Comparison of ENCODE assay signal across 18 cellular contexts in the genomic region with DNA sequence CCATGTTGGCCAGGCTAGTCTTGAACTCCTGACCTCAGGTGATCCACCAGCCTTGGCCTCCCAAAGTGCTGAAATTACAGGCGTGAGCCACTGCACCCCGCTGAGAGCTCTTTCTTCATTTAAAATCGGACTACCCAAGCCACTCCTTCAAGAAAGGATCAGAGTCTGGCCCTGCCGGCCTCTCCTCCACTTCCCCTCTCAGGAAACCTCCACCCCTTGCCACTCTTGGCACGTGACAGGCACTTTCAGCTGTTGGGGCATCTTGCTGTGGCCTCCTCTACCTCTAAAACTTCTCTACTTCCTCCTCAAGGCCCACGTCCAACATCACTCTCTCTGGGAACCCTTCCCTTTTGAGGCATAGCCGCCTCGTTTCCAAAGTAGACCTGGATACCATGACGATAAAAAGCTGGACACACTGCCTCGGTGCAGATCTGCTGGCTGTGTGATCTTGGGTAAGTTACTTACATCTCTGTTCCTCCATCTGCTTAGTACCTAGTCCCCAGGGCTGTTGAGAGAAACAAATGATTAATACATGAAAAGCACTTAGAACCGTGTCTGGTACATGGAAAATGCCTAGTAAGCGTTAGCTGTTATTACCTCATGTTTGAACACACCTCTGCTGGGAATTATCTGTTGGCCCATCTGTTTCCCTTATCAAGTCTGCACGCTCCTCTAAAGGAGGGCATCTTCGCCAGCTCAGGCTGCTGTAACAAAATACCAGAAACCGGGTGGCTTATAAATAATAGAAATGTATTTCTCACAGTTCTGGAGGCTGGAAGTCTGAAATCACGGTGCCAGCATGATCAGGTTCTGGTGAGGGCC. TPM values are rescaled to one million over a fixed set of nuclear protein-coding genes. Genes with fewer than 3 reads are reported as not detected.
DNase-seq lines count a peak whose midpoint lies in the region; ATAC-seq and TF ChIP-seq lines count a peak whose summit lies in the region.
"Had no signal": no experiment of that assay in that cellular context is flagged by ENCODE, and none has a peak within 500 bp of the region (broad histone marks: within the 10 kb centered on the region; RNA-seq: fewer than 3 reads in every experiment).

No MANE protein-coding gene starts in this region.

- intact Hi-C loops in dendritic cell treated with granulocyte-macrophage colony-stimulating factor and Interleukin-4, amounts not matched to agents 40 ng/mL and 50 ng/mL, for 4 days (cut with micrococcal nuclease), result loop anchor here (10.0 kb wide), 1 partner anchor 356 kb away; no protein-coding TSS in a partner anchor
- intact Hi-C loops in upper lobe of right lung (cut with DNase I), result no loop called here
- intact Hi-C loops in tibial artery (cut with DNase I; ENCODE audit: low total_unique reads), result no loop called here

- H3K27me3 ChIP-seq in upper lobe of right lung (no peaks in the 10 kb centered on the region), tibial artery (no peaks in the 10 kb centered on the region)

- TF ChIP-seq CTCF in upper lobe of right lung (IDR thresholded peaks at IDR 0.05) (no peak), tibial artery (IDR thresholded peaks at IDR 0.05) (no peak)

- H3K4me3 ChIP-seq in upper lobe of right lung, result no peak overlapping the region
- no peak overlapping the region for H3K4me3 ChIP-seq in tibial artery
- H3K4me3 ChIP-seq: left ventricle myocardium inferior had no signal

- H3K9me3 Mint-ChIP-seq in activated T-cell treated with anti-CD3 and anti-CD28 coated beads, Interleukin-2, amount 50 U/mL, for 72 hours, result no peaks in the 10 kb centered on the region
- H3K9me3 Mint-ChIP-seq in dendritic cell treated with granulocyte-macrophage colony-stimulating factor and Interleukin-4, amounts not matched to agents 40 ng/mL and 50 ng/mL, for 4 days, result no peaks in the 10 kb centered on the region
- H3K9me3 Mint-ChIP-seq: activated naive CD4-positive, alpha-beta T cell treated with anti-CD3 and anti-CD28 coated beads, Interleukin-2, amount 50 U/mL, for 24 hours; T-helper 1 cell treated with Interleukin-12 subunit alpha and Interleukin-12 subunit beta and Interleukin-4 antibody, amounts not matched to agents 30 μg/mL and 1 μg/mL, for 36 hours had no signal

- no peak for ATAC-seq in activated T-cell treated with anti-CD3 and anti-CD28 coated beads, Interleukin-2, amount 50 U/mL, for 72 hours (replicated peaks in 1 of 2)
- peak; percentile 51 for ATAC-seq in upper lobe of right lung
- ATAC-seq: Right ventricle myocardium inferior had no signal

- H3K27me3 Mint-ChIP-seq in activated T-cell treated with anti-CD3 and anti-CD28 coated beads, Interleukin-2, amount 50 U/mL, for 72 hours (ENCODE audit: low read depth), result no peaks in the 10 kb centered on the region
- peaks cover 4% of the 10 kb centered on the region for H3K27me3 Mint-ChIP-seq in dendritic cell treated with granulocyte-macrophage colony-stimulating factor and Interleukin-4, amounts not matched to agents 40 ng/mL and 50 ng/mL, for 4 days
- H3K27me3 Mint-ChIP-seq: activated CD4-positive, alpha-beta T cell treated with anti-CD3 and anti-CD28 coated beads for 36 hours; activated naive CD4-positive, alpha-beta T cell treated with anti-CD3 and anti-CD28 coated beads, Interleukin-2, amount 50 U/mL, for 24 hours had no signal

- no peaks in the 10 kb centered on the region for H3K36me3 Mint-ChIP-seq in activated T-cell treated with anti-CD3 and anti-CD28 coated beads, Interleukin-2, amount 50 U/mL, for 72 hours (ENCODE audit: insufficient read depth in 2 of 2)
- no peaks in the 10 kb centered on the region for H3K36me3 Mint-ChIP-seq in dendritic cell treated with granulocyte-macrophage colony-stimulating factor and Interleukin-4, amounts not matched to agents 40 ng/mL and 50 ng/mL, for 4 days (ENCODE audit: low read depth)

- no peak for DNase-seq in activated T-cell treated with anti-CD3 and anti-CD28 coated beads, Interleukin-2, amount 50 U/mL, for 72 hours
- no peak for DNase-seq in activated T-cell treated with anti-CD3 and anti-CD28 coated beads, Interleukin-2, amount 50 U/mL, for 48 hours
- DNase-seq in NCI-H748 treated with DMSO at 0.1 percent for 48 hours (lab: John Stamatoyannopoulos, UW) (peak; percentile 8), upper lobe of right lung (no peak), tibial artery (no peak), NCI-H2107 treated with DMSO at 0.1 percent for 48 hours (lab: John Stamatoyannopoulos, UW; ENCODE audit: unreplicated experiment) (no peak), kidney glomerular epithelial cell (lab: John Stamatoyannopoulos, UW) (no peak)
- DNase-seq: activated T-cell treated with anti-CD3 and anti-CD28 coated beads for 4 hours, left ventricle myocardium inferior had no signal

- no peak overlapping the region for H3K4me3 Mint-ChIP-seq in activated T-cell treated with anti-CD3 and anti-CD28 coated beads, Interleukin-2, amount 50 U/mL, for 72 hours
- peak overlapping the region; percentile 45 for H3K4me3 Mint-ChIP-seq in dendritic cell treated with granulocyte-macrophage colony-stimulating factor and Interleukin-4, amounts not matched to agents 40 ng/mL and 50 ng/mL, for 4 days
- H3K4me3 Mint-ChIP-seq: activated CD4-positive, alpha-beta T cell treated with anti-CD3 and anti-CD28 coated beads for 36 hours; activated naive CD4-positive, alpha-beta T cell treated with anti-CD3 and anti-CD28 coated beads, Interleukin-2, amount 50 U/mL, for 24 hours; T-helper 1 cell treated with Interleukin-12 subunit alpha and Interleukin-12 subunit beta and Interleukin-4 antibody, amounts not matched to agents 30 μg/mL and 1 μg/mL, for 36 hours had no signal

- H3K4me1 ChIP-seq in upper lobe of right lung (peaks cover 9% of the 10 kb centered on the region), tibial artery (peaks cover 0 to 8% (median 0%) of the 10 kb centered on the region in 4 donors)

- H3K27ac ChIP-seq in upper lobe of right lung (no peak overlapping the region), tibial artery (no peak overlapping the region)
- H3K27ac ChIP-seq: left ventricle myocardium inferior had no signal

- no peaks in the 10 kb centered on the region for H3K4me1 Mint-ChIP-seq in activated T-cell treated with anti-CD3 and anti-CD28 coated beads, Interleukin-2, amount 50 U/mL, for 72 hours (ENCODE audit: low read depth)
- peaks cover 61% of the 10 kb centered on the region for H3K4me1 Mint-ChIP-seq in dendritic cell treated with granulocyte-macrophage colony-stimulating factor and Interleukin-4, amounts not matched to agents 40 ng/mL and 50 ng/mL, for 4 days (ENCODE audit: low read depth)
- H3K4me1 Mint-ChIP-seq: activated CD4-positive, alpha-beta T cell treated with anti-CD3 and anti-CD28 coated beads for 36 hours had no signal

- no peaks in the 10 kb centered on the region for H3K36me3 ChIP-seq in upper lobe of right lung
- no peaks in the 10 kb centered on the region for H3K36me3 ChIP-seq in tibial artery
- H3K36me3 ChIP-seq: left ventricle myocardium inferior had no signal

- no peaks in the 10 kb centered on the region for H3K9me3 ChIP-seq in upper lobe of right lung
- H3K9me3 ChIP-seq in tibial artery, result no peaks in the 10 kb centered on the region
- H3K9me3 ChIP-seq: left ventricle myocardium inferior had no signal

- H3K27ac Mint-ChIP-seq in activated T-cell treated with anti-CD3 and anti-CD28 coated beads, Interleukin-2, amount 50 U/mL, for 72 hours, result peak overlapping the region; percentile 3
- H3K27ac Mint-ChIP-seq in dendritic cell treated with granulocyte-macrophage colony-stimulating factor and Interleukin-4, amounts not matched to agents 40 ng/mL and 50 ng/mL, for 4 days, result peak overlapping the region; percentile 88
- H3K27ac Mint-ChIP-seq: activated CD4-positive, alpha-beta T cell treated with anti-CD3 and anti-CD28 coated beads for 36 hours; activated naive CD4-positive, alpha-beta T cell treated with anti-CD3 and anti-CD28 coated beads, Interleukin-2, amount 50 U/mL, for 24 hours; T-helper 1 cell treated with Interleukin-12 subunit alpha and Interleukin-12 subunit beta and Interleukin-4 antibody, amounts not matched to agents 30 μg/mL and 1 μg/mL, for 36 hours had no signal

RNA-seq across cellular contexts. Expression of a gene that starts 55.3 kb away (rescaled TPM):
- total RNA-seq in activated T-cell treated with anti-CD3 and anti-CD28 coated beads, Interleukin-2, amount 50 U/mL, for 72 hours, result not detected
- total RNA-seq in upper lobe of right lung, result not detected
- total RNA-seq: activated CD4-positive, alpha-beta T cell treated with anti-CD3 and anti-CD28 coated beads for 36 hours; fibroblast of villous mesenchyme; left ventricle myocardium inferior; MCF 10A; osteocyte; Right ventricle myocardium inferior; subcutaneous adipose tissue had no signal
